ENCODE assay signal across 22 cellular contexts in genomic region chr4:56666279-56666678, GRCh38.
"Had no signal": no experiment of that assay in that cellular context is flagged by ENCODE, and none has a peak within 500 bp of the region (broad histone marks: within the 10 kb centered on the region; RNA-seq: fewer than 3 reads in every experiment).

No MANE protein-coding gene starts in this region.

- H3K27ac ChIP-seq: body of pancreas, cardiac muscle cell, gastrocnemius medialis, left ventricle myocardium inferior, upper lobe of left lung, WERI-Rb-1 had no signal

- FAIRE-seq: endometrium had no signal

- H3K9me3 ChIP-seq: body of pancreas, gastrocnemius medialis had no signal

- H3K4me1 ChIP-seq: body of pancreas, gastrocnemius medialis had no signal

- DNase-seq: activated CD4-positive, alpha-beta T cell treated with anti-CD3 and anti-CD28 coated beads, Interleukin-2, amount 10 ng/mL, durations not matched to agents 7 days and 5 days; activated CD4-positive, CD25-positive, alpha-beta regulatory T cell treated with anti-CD3 and anti-CD28 coated beads, Interleukin-2, amount 50 U/mL, for 72 hours; activated CD8-positive, alpha-beta memory T cell treated with anti-CD3 and anti-CD28 coated beads, Interleukin-2, amount 10 ng/mL, durations not matched to agents 7 days and 5 days; activated CD8-positive, alpha-beta T cell treated with anti-CD3 and anti-CD28 coated beads for 36 hours; activated effector memory CD4-positive, alpha-beta T cell treated with anti-CD3 and anti-CD28 coated beads, Interleukin-2, amount 50 U/mL, for 16 hours; activated naive CD4-positive, alpha-beta T cell treated with anti-CD3 and anti-CD28 coated beads, Interleukin-2, amount 10 ng/mL, durations not matched to agents 7 days and 5 days; activated T-cell treated with anti-CD3 and anti-CD28 coated beads for 4 hours; body of pancreas; effector CD4-positive, alpha-beta T cell; erythroblast; gastrocnemius medialis; hippocampal formation; left ventricle myocardium inferior; midbrain; natural killer cell; stimulated activated CD4-positive, alpha-beta T cell treated with anti-CD3 and anti-CD28 coated beads, Interleukin-12 subunit alpha, Interleukin-12 subunit beta, amount 100 ng/mL, for 4 hours; stimulated activated CD4-positive, alpha-beta T cell treated with anti-CD3 and anti-CD28 coated beads, Interleukin-4, amount 100 ng/mL, for 4 hours; stimulated activated naive CD8-positive, alpha-beta T cell treated with anti-CD3 and anti-CD28 coated beads, Interleukin-15, Interleukin-2, amounts not matched to agents 100 U/mL and 50 U/mL, for 24 hours; upper lobe of left lung; WERI-Rb-1 had no signal

- ATAC-seq: activated CD8-positive, alpha-beta memory T cell treated with anti-CD3 and anti-CD28 coated beads, Interleukin-2, amount 10 ng/mL, durations not matched to agents 7 days and 5 days; activated CD8-positive, alpha-beta T cell treated with anti-CD3 and anti-CD28 coated beads for 36 hours; body of pancreas; gastrocnemius medialis; natural killer cell; stimulated activated naive CD8-positive, alpha-beta T cell treated with anti-CD3 and anti-CD28 coated beads, Interleukin-15, Interleukin-2, amounts not matched to agents 100 U/mL and 50 U/mL, for 24 hours had no signal

- H3K27me3 ChIP-seq: body of pancreas, gastrocnemius medialis, upper lobe of left lung had no signal

- H3K4me3 ChIP-seq: body of pancreas, cardiac muscle cell, gastrocnemius medialis, left ventricle myocardium inferior, upper lobe of left lung had no signal

- H3K36me3 ChIP-seq: cardiac muscle cell, left ventricle myocardium inferior, upper lobe of left lung, WERI-Rb-1 had no signal
